ENCODE assay signal across 9 cellular contexts in genomic region chr3:186217820-186218164, GRCh38.
DNase-seq lines count a peak whose midpoint lies in the region; ATAC-seq and FAIRE-seq lines count a peak whose summit lies in the region.
"Had no signal": no experiment of that assay in that cellular context is flagged by ENCODE, and none has a peak within 500 bp of the region (broad histone marks: within the 10 kb centered on the region; RNA-seq: fewer than 3 reads in every experiment).

No MANE protein-coding gene starts in this region.

- FAIRE-seq in HTR-8/SVneo (lab: Jason Lieb, UNC), result no peak

- H3K27me3 Mint-ChIP-seq in activated naive CD8-positive, alpha-beta T cell treated with anti-CD3 and anti-CD28 coated beads, Interleukin-2, amount 10 ng/mL, durations not matched to agents 7 days and 5 days, result peaks cover 10% of the 10 kb centered on the region
- peaks cover 0 to 6% of the 10 kb centered on the region in 2 donors for H3K27me3 Mint-ChIP-seq in T-cell

- H3K4me3 Mint-ChIP-seq in activated naive CD8-positive, alpha-beta T cell treated with anti-CD3 and anti-CD28 coated beads, Interleukin-2, amount 10 ng/mL, durations not matched to agents 7 days and 5 days, result peak overlapping the region; percentile 14
- no peak overlapping the region for H3K4me3 Mint-ChIP-seq in T-cell

- DNase-seq in Daoy (ENCODE audit: low read depth) (peak; percentile 49), T-cell (no peak), HTR-8/SVneo (ENCODE audit: insufficient read length, low spot score) (no peak), glomerular visceral epithelial cell (ENCODE audit: extremely low spot score) (no peak), NCI-H1694 (lab: John Stamatoyannopoulos, UW) (no peak)
- no peak for DNase-seq in activated naive CD8-positive, alpha-beta T cell treated with anti-CD3 and anti-CD28 coated beads, Interleukin-2, amount 10 ng/mL, durations not matched to agents 7 days and 5 days
- DNase-seq: kidney glomerular epithelial cell had no signal

- H3K4me1 Mint-ChIP-seq in activated naive CD8-positive, alpha-beta T cell treated with anti-CD3 and anti-CD28 coated beads, Interleukin-2, amount 10 ng/mL, durations not matched to agents 7 days and 5 days, result peaks cover 16% of the 10 kb centered on the region
- H3K4me1 Mint-ChIP-seq in T-cell, result peaks cover 0 to 3% (median 2%) of the 10 kb centered on the region in 3 donors

- peak; percentile 78 for ATAC-seq in GM19328 (IDR thresholded peaks at IDR 0.05; ENCODE audit: unreplicated experiment)
- ATAC-seq in HG03103 (IDR thresholded peaks at IDR 0.05; ENCODE audit: low read depth, unreplicated experiment), result peak; percentile 94
- ATAC-seq in activated naive CD8-positive, alpha-beta T cell treated with anti-CD3 and anti-CD28 coated beads, Interleukin-2, amount 10 ng/mL, durations not matched to agents 7 days and 5 days (ENCODE audit: low read depth), result peak; percentile 87
- no peak for ATAC-seq in T-cell (replicated peaks in 1 of 4)

- POLR2A ChIA-PET in activated naive CD8-positive, alpha-beta T cell treated with anti-CD3 and anti-CD28 coated beads, Interleukin-2, amount 10 ng/mL, durations not matched to agents 7 days and 5 days (lab: Charles Lee), result no interaction called here
- POLR2A ChIA-PET in T-cell (lab: Charles Lee), result no interaction called here

- peak overlapping the region; percentile 22 for H3K27ac Mint-ChIP-seq in activated naive CD8-positive, alpha-beta T cell treated with anti-CD3 and anti-CD28 coated beads, Interleukin-2, amount 10 ng/mL, durations not matched to agents 7 days and 5 days
- H3K27ac Mint-ChIP-seq in T-cell, result no peak overlapping the region

- no peaks in the 10 kb centered on the region for H3K9me3 Mint-ChIP-seq in activated naive CD8-positive, alpha-beta T cell treated with anti-CD3 and anti-CD28 coated beads, Interleukin-2, amount 10 ng/mL, durations not matched to agents 7 days and 5 days
- no peaks in the 10 kb centered on the region for H3K9me3 Mint-ChIP-seq in T-cell

- CTCF ChIA-PET in T-cell (lab: Charles Lee), result no interaction called here

- no peaks in the 10 kb centered on the region for H3K36me3 Mint-ChIP-seq in activated naive CD8-positive, alpha-beta T cell treated with anti-CD3 and anti-CD28 coated beads, Interleukin-2, amount 10 ng/mL, durations not matched to agents 7 days and 5 days
- no peaks in the 10 kb centered on the region for H3K36me3 Mint-ChIP-seq in T-cell

Comparison
In these comparisons a context has a peak if more than half of its experiments do, and no peak if none do; other contexts are left out.
1. ATAC-seq: peak in GM19328 (single experiment), HG03103 (single experiment) and activated naive CD8-positive, alpha-beta T cell treated with anti-CD3 and anti-CD28 coated beads, Interleukin-2, amount 10 ng/mL, durations not matched to agents 7 days and 5 days (single experiment); none in T-cell (0 of 4).